In genomic region chr1:8905582-8906191, GRCh38 we compare ENCODE assay signal across 13 cellular contexts. TPM values are rescaled to one million over a fixed set of nuclear protein-coding genes. Genes with fewer than 3 reads are reported as not detected.
DNase-seq lines count a peak whose midpoint lies in the region; ATAC-seq, FAIRE-seq and TF ChIP-seq lines count a peak whose summit lies in the region.
"Had no signal": no experiment of that assay in that cellular context is flagged by ENCODE, and none has a peak within 500 bp of the region (broad histone marks: within the 10 kb centered on the region; RNA-seq: fewer than 3 reads in every experiment).

No MANE protein-coding gene starts in this region.

- CTCF ChIA-PET in BJ (lab: Yijun Ruan, JAX) (interaction anchor here (1.0 to 1.1 kb wide), 2 partner anchors 9 to 205 kb away, joined by 3 read pairs; no protein-coding TSS in a partner anchor), PC-3 (lab: Charles Lee) (no interaction called here), Caco-2 (lab: Charles Lee) (no interaction called here)

- 0 out of 2 replicates have a peak overlapping the region, but pooled peaks have one; percentile 13 for H3K4me2 ChIP-seq in PC-3 (ENCODE audit: low read length)

- no TSS peak for BruUV-seq in PC-3 (replicated peaks; lab: Mats Ljungman, UMichigan)
- BruUV-seq in Caco-2 (replicated peaks; lab: Mats Ljungman, UMichigan): no TSS peak

- H3K27ac Mint-ChIP-seq in central memory CD8-positive, alpha-beta T cell (ENCODE audit: low read depth): peak overlapping the region; percentile 75
- H3K27ac Mint-ChIP-seq in naive thymus-derived CD8-positive, alpha-beta T cell: peak overlapping the region; percentile 1 to 93 (median 78)
- no peak overlapping the region for H3K27ac Mint-ChIP-seq in Caco-2 (ENCODE audit: unreplicated experiment)

- peaks cover 6% of the 10 kb centered on the region for H3K4me1 Mint-ChIP-seq in central memory CD8-positive, alpha-beta T cell
- peaks cover 33 to 49% (median 41%) of the 10 kb centered on the region in 4 donors for H3K4me1 Mint-ChIP-seq in naive thymus-derived CD8-positive, alpha-beta T cell
- peaks cover 15% of the 10 kb centered on the region for H3K4me1 Mint-ChIP-seq in Caco-2 (ENCODE audit: low read depth, unreplicated experiment)

- peak; percentile 26 for DNase-seq in BJ (ENCODE audit: low read depth)
- peak; percentile 57 for DNase-seq in PC-3
- no peak for DNase-seq in central memory CD8-positive, alpha-beta T cell (ENCODE audit: low spot score in 2 of 2)
- DNase-seq in naive thymus-derived CD8-positive, alpha-beta T cell: no peak
- DNase-seq in kidney: no peak
- no peak for DNase-seq in RKO (ENCODE audit: low spot score)
- no peak for DNase-seq in Caco-2
- DNase-seq: left ventricle myocardium inferior, NCI-H1694 had no signal

- peak overlapping the region; percentile 66; the same call in 1 of the 2 replicates for H2AFZ ChIP-seq in PC-3 (ENCODE audit: low read length)

- H3K27ac ChIP-seq in PC-3 (ENCODE audit: low read length) (no peak overlapping the region), kidney (ENCODE audit: low read depth in 2 of 2, low read length in 2 of 2) (no peak overlapping the region)
- H3K27ac ChIP-seq: left ventricle myocardium inferior had no signal

- POLR2A ChIA-PET in BJ (lab: Charles Lee): interaction anchor here (0.6 kb wide), 1 partner anchor 27 kb away, joined by 3 read pairs; the partner anchor contains the start of gene ENO1
- POLR2A ChIA-PET in PC-3 (lab: Charles Lee; ENCODE audit: unreplicated experiment): no interaction called here
- POLR2A ChIA-PET in naive thymus-derived CD8-positive, alpha-beta T cell (lab: Charles Lee): interaction anchor here (0.6 to 44.1 kb wide), 5 partner anchors 9 to 82 kb away, joined by 3 to 1378 read pairs (median 5); partner anchors contain the start of gene CA6
- POLR2A ChIA-PET in Caco-2 (lab: Charles Lee): no interaction called here

- H3K9me3 Mint-ChIP-seq in central memory CD8-positive, alpha-beta T cell: no peaks in the 10 kb centered on the region
- H3K9me3 Mint-ChIP-seq in naive thymus-derived CD8-positive, alpha-beta T cell: no peaks in the 10 kb centered on the region
- H3K9me3 Mint-ChIP-seq in Caco-2 (ENCODE audit: unreplicated experiment): no peaks in the 10 kb centered on the region

- peaks cover 30% of the 10 kb centered on the region for H3K4me1 ChIP-seq in PC-3 (ENCODE audit: insufficient read depth, low read length)
- peaks cover 0 to 11% of the 10 kb centered on the region in 2 donors for H3K4me1 ChIP-seq in kidney (ENCODE audit: control insufficient read depth in 1 of 2, insufficient read depth in 1 of 2, low read depth in 1 of 2, low read length in 2 of 2)
- peaks cover 18% of the 10 kb centered on the region; the same call in 1 of the 2 replicates for H3K4me1 ChIP-seq in Caco-2

- no peaks in the 10 kb centered on the region for H3K36me3 Mint-ChIP-seq in central memory CD8-positive, alpha-beta T cell (ENCODE audit: insufficient read depth)
- peaks cover 4 to 32% (median 8%) of the 10 kb centered on the region in 3 donors for H3K36me3 Mint-ChIP-seq in naive thymus-derived CD8-positive, alpha-beta T cell
- no peaks in the 10 kb centered on the region for H3K36me3 Mint-ChIP-seq in Caco-2 (ENCODE audit: insufficient read depth, unreplicated experiment)

- no peaks in the 10 kb centered on the region for H3K9me2 ChIP-seq in PC-3 (replicated peaks; ENCODE audit: low read length)

- ATAC-seq in PC-3: 0 out of 2 replicates have a peak, but pooled peaks have one; percentile 9
- ATAC-seq in central memory CD8-positive, alpha-beta T cell (replicated peaks; ENCODE audit: extremely low read depth, poor library complexity, severe bottlenecking): no peak
- no peak for ATAC-seq in naive thymus-derived CD8-positive, alpha-beta T cell
- no peak for ATAC-seq in HG03354 (IDR thresholded peaks at IDR 0.05; ENCODE audit: poor library complexity, severe bottlenecking, unreplicated experiment)

- H3K27me3 ChIP-seq in BJ (ENCODE audit: control insufficient read depth, insufficient read depth, low read length) (no peaks in the 10 kb centered on the region), PC-3 (ENCODE audit: low read length) (no peaks in the 10 kb centered on the region), Caco-2 (replicated peaks; ENCODE audit: control insufficient read depth, insufficient read depth, low read length) (no peaks in the 10 kb centered on the region)

- no peak overlapping the region for H3K9ac ChIP-seq in PC-3 (ENCODE audit: low read length)
- no peak overlapping the region for H3K9ac ChIP-seq in kidney (ENCODE audit: low read length in 2 of 2)

- no peak for FAIRE-seq in kidney (lab: Jason Lieb, UNC)
- FAIRE-seq: frontal cortex had no signal

- H3F3A ChIP-seq in PC-3 (ENCODE audit: low read length, unreplicated experiment): no peaks in the 10 kb centered on the region

- H3K4me3 ChIP-seq in BJ (ENCODE audit: low read depth, low read length) (no peak overlapping the region), PC-3 (ENCODE audit: low read length) (no peak overlapping the region), kidney (ENCODE audit: low read length in 2 of 2) (no peak overlapping the region), Caco-2 (ENCODE audit: low read depth, low read length) (no peak overlapping the region)
- H3K4me3 ChIP-seq: left ventricle myocardium inferior had no signal

- no peak for TF ChIP-seq CTCF in BJ (IDR thresholded peaks at IDR 0.05; ENCODE audit: insufficient read depth, low read depth, low read length)
- no peak for TF ChIP-seq CTCF in PC-3 (conservative IDR thresholded peaks at IDR 0.05; ENCODE audit: low read depth, low read length)
- no peak for TF ChIP-seq CTCF in kidney (IDR thresholded peaks at IDR 0.05; ENCODE audit: borderline replicate concordance, extremely low read depth, insufficient read depth)
- TF ChIP-seq CTCF in Caco-2 (IDR thresholded peaks at IDR 0.05; ENCODE audit: insufficient read depth in 1 of 2, low read depth in 1 of 2, low read length in 1 of 2, severe bottlenecking in 1 of 2, unreplicated experiment in 1 of 2): no peak

- H3K4me3 Mint-ChIP-seq in central memory CD8-positive, alpha-beta T cell: no peak overlapping the region
- H3K4me3 Mint-ChIP-seq in naive thymus-derived CD8-positive, alpha-beta T cell: peak overlapping the region in 5 of 10 donors; percentile 1 to 76 (median 9)
- no peak overlapping the region for H3K4me3 Mint-ChIP-seq in Caco-2 (ENCODE audit: unreplicated experiment)

- H3K9me3 ChIP-seq in PC-3 (ENCODE audit: low read length): no peaks in the 10 kb centered on the region
- no peaks in the 10 kb centered on the region for H3K9me3 ChIP-seq in kidney (ENCODE audit: control insufficient read depth in 1 of 2, low read length in 2 of 2)
- no peaks in the 10 kb centered on the region for H3K9me3 ChIP-seq in Caco-2
- H3K9me3 ChIP-seq: left ventricle myocardium inferior had no signal

- H3K27me3 Mint-ChIP-seq in central memory CD8-positive, alpha-beta T cell: no peaks in the 10 kb centered on the region
- no peaks in the 10 kb centered on the region for H3K27me3 Mint-ChIP-seq in naive thymus-derived CD8-positive, alpha-beta T cell
- H3K27me3 Mint-ChIP-seq in Caco-2 (ENCODE audit: insufficient read depth, unreplicated experiment): no peaks in the 10 kb centered on the region

- H4K20me1 ChIP-seq in PC-3 (ENCODE audit: low read length): no peaks in the 10 kb centered on the region

- intact Hi-C loops in PC-3 (cut with micrococcal nuclease): loop anchor here (2.0 kb wide), 1 partner anchor 25 kb away; no protein-coding TSS in a partner anchor
- intact Hi-C loops in kidney (cut with DNase I): no loop called here
- intact Hi-C loops in Caco-2 (cut with micrococcal nuclease; ENCODE audit: unreplicated experiment): loop anchor here (2.0 kb wide), 1 partner anchor 47 kb away; no protein-coding TSS in a partner anchor

- H3K79me2 ChIP-seq in PC-3 (ENCODE audit: low read length): no peaks in the 10 kb centered on the region

- H3K36me3 ChIP-seq in BJ (ENCODE audit: control insufficient read depth, insufficient read depth, low read length) (no peaks in the 10 kb centered on the region), PC-3 (ENCODE audit: low read depth, low read length) (no peaks in the 10 kb centered on the region), kidney (ENCODE audit: control insufficient read depth in 1 of 2, insufficient read depth in 2 of 2, low read length in 2 of 2) (no peaks in the 10 kb centered on the region), Caco-2 (ENCODE audit: control insufficient read depth, insufficient read depth, low read length) (no peaks in the 10 kb centered on the region)
- H3K36me3 ChIP-seq: left ventricle myocardium inferior had no signal

RNA-seq across cellular contexts. Expression of gene ENO1, which starts 27.2 kb away (rescaled TPM):
- polyA plus RNA-seq in BJ (2011; rRNA removed) (1,727 and 2,253 TPM in 2 replicates), kidney (ENCODE audit: insufficient read depth, low read depth, low replicate concordance) (1,321 TPM)
- polyA minus RNA-seq in BJ (2011; rRNA and poly(A)+ RNA removed): 897 and 1,451 TPM in 2 replicates
- total RNA-seq in PC-3 (2014; rRNA removed) (3,669 and 3,712 TPM in 2 replicates), kidney (1,164 TPM), Caco-2 (2022) (934 and 1,037 TPM in 2 replicates)
- 100 to 1,000 TPM; 225 to 228 TPM for total RNA-seq in naive thymus-derived CD8-positive, alpha-beta T cell
- polyA plus RNA-seq in naive thymus-derived CD8-positive, alpha-beta T cell: 1,000 to 10,000 TPM in 2 of 3 donors, 100 to 1,000 TPM in 1; 873 to 1,190 (median 1,047) TPM

RNA-seq across cellular contexts. Expression of gene CA6, which starts 40.0 kb away (rescaled TPM):
- polyA plus RNA-seq in BJ (2011; rRNA removed) (not detected in 2 replicates), kidney (ENCODE audit: insufficient read depth, low read depth, low replicate concordance) (not detected)
- polyA minus RNA-seq in BJ (2011; rRNA and poly(A)+ RNA removed): not detected in 2 replicates
- total RNA-seq in PC-3 (2014; rRNA removed) (0.18 TPM in 1 of 2 replicates, not detected in the other), kidney (not detected), Caco-2 (2022) (not detected in 2 replicates)
- 10 to 100 TPM; 11.3 to 11.5 TPM for total RNA-seq in naive thymus-derived CD8-positive, alpha-beta T cell
- polyA plus RNA-seq in naive thymus-derived CD8-positive, alpha-beta T cell: 10 to 100 TPM in 2 of 3 donors, 1 to 10 TPM in 1; 5.9 to 53.7 (median 17.1) TPM
- total RNA-seq: frontal cortex, HT-29, left ventricle myocardium inferior, posterior vena cava had no signal

Comparison
In these comparisons a context has a peak if more than half of its experiments do, and no peak if none do; other contexts are left out.
1. DNase-seq: peak in BJ (single experiment) and PC-3 (single experiment); none in central memory CD8-positive, alpha-beta T cell (0 of 2), naive thymus-derived CD8-positive, alpha-beta T cell (0 of 10), kidney (single experiment), RKO (single experiment) and Caco-2 (0 of 2).
2. RNA of gene CA6, which starts 40.0 kb away (total RNA-seq): 11.3 to 11.5 TPM in naive thymus-derived CD8-positive, alpha-beta T cell; 0.18 TPM in PC-3, not detected in kidney (single experiment) and not detected in Caco-2; every median in the first group is over 10 times any median in the second.
3. POLR2A ChIA-PET loops: an anchor here in BJ (0.6 kb wide) and naive thymus-derived CD8-positive, alpha-beta T cell (0.6 to 44.1 kb wide); none called in PC-3 and Caco-2.